Comparison of ENCODE assay signal across 1 cellular context in genomic region chr12:92122941-92123779, GRCh38.
TF ChIP-seq lines count a peak whose summit lies in the region.

No MANE protein-coding gene starts in this region.

TF ChIP-seq in GM12878, 131 proteins besides CTCF, POLR2A, EP300 and RAD21:
- TF ChIP-seq, protein P1, sequence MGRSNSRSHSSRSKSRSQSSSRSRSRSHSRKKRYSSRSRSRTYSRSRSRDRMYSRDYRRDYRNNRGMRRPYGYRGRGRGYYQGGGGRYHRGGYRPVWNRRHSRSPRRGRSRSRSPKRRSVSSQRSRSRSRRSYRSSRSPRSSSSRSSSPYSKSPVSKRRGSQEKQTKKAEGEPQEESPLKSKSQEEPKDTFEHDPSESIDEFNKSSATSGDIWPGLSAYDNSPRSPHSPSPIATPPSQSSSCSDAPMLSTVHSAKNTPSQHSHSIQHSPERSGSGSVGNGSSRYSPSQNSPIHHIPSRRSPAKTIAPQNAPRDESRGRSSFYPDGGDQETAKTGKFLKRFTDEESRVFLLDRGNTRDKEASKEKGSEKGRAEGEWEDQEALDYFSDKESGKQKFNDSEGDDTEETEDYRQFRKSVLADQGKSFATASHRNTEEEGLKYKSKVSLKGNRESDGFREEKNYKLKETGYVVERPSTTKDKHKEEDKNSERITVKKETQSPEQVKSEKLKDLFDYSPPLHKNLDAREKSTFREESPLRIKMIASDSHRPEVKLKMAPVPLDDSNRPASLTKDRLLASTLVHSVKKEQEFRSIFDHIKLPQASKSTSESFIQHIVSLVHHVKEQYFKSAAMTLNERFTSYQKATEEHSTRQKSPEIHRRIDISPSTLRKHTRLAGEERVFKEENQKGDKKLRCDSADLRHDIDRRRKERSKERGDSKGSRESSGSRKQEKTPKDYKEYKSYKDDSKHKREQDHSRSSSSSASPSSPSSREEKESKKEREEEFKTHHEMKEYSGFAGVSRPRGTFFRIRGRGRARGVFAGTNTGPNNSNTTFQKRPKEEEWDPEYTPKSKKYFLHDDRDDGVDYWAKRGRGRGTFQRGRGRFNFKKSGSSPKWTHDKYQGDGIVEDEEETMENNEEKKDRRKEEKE (IDR thresholded peaks at IDR 0.05): no peak
- TF ChIP-seq SREBF2 (IDR thresholded peaks at IDR 0.05; ENCODE audit: low read length): no peak
- no peak for TF ChIP-seq TCF3 (IDR thresholded peaks at IDR 0.05; ENCODE audit: borderline replicate concordance, insufficient read depth, low read depth, low read length)
- TF ChIP-seq MTA3 (IDR thresholded peaks at IDR 0.05; ENCODE audit: borderline replicate concordance, low read length): no peak
- TF ChIP-seq, protein P2, sequence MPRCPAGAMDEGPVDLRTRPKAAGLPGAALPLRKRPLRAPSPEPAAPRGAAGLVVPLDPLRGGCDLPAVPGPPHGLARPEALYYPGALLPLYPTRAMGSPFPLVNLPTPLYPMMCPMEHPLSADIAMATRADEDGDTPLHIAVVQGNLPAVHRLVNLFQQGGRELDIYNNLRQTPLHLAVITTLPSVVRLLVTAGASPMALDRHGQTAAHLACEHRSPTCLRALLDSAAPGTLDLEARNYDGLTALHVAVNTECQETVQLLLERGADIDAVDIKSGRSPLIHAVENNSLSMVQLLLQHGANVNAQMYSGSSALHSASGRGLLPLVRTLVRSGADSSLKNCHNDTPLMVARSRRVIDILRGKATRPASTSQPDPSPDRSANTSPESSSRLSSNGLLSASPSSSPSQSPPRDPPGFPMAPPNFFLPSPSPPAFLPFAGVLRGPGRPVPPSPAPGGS (IDR thresholded peaks at IDR 0.05; ENCODE audit: borderline replicate concordance, insufficient read depth, low read depth, low read length, poor library complexity, severe bottlenecking): no peak
